In genomic region chr19:16361254-16361653, GRCh38 we compare ENCODE assay signal across 19 cellular contexts. TPM values are rescaled to one million over a fixed set of nuclear protein-coding genes. Genes with fewer than 3 reads are reported as not detected.
DNase-seq lines count a peak whose midpoint lies in the region; ATAC-seq, FAIRE-seq and TF ChIP-seq lines count a peak whose summit lies in the region.
"Had no signal": no experiment of that assay in that cellular context is flagged by ENCODE, and none has a peak within 500 bp of the region (broad histone marks: within the 10 kb centered on the region; RNA-seq: fewer than 3 reads in every experiment).

No MANE protein-coding gene starts in this region.

- no peaks in the 10 kb centered on the region for H3K27me3 ChIP-seq in tibial nerve
- no peaks in the 10 kb centered on the region for H3K27me3 ChIP-seq in PC-3 (ENCODE audit: low read length)

- H3F3A ChIP-seq in PC-3 (ENCODE audit: low read length, unreplicated experiment), result no peaks in the 10 kb centered on the region

- no peaks in the 10 kb centered on the region for H3K9me2 ChIP-seq in PC-3 (replicated peaks; ENCODE audit: low read length)

- no peak overlapping the region for H3K27ac Mint-ChIP-seq in activated naive CD8-positive, alpha-beta T cell treated with anti-CD3 and anti-CD28 coated beads, Interleukin-2, amount 10 ng/mL, durations not matched to agents 7 days and 5 days
- H3K27ac Mint-ChIP-seq in activated naive CD8-positive, alpha-beta T cell treated with anti-CD3 and anti-CD28 coated beads for 36 hours, result no peak overlapping the region
- peak overlapping the region in 5 of 6 donors; percentile 55 to 87 (median 73) for H3K27ac Mint-ChIP-seq in immature natural killer cell
- H3K27ac Mint-ChIP-seq: stimulated activated memory B cell treated with anti-CD40 and anti-IgM and Interleukin-4, amounts not matched to agents 10 μg/mL and 1 μg/mL and 100 μg/mL, for 72 hours had no signal

- H4K20me1 ChIP-seq in PC-3 (ENCODE audit: low read length), result no peaks in the 10 kb centered on the region

- no TSS peak for BruUV-seq in PC-3 (replicated peaks; lab: Mats Ljungman, UMichigan)

- H3K4me3 ChIP-seq in tibial nerve (no peak overlapping the region), PC-3 (ENCODE audit: low read length) (no peak overlapping the region)
- H3K4me3 ChIP-seq: skin epidermis had no signal

- FAIRE-seq in HTR-8/SVneo (lab: Jason Lieb, UNC), result no peak
- FAIRE-seq: colon had no signal

- intact Hi-C loops in PC-3 (cut with micrococcal nuclease), result no loop called here

- no peak overlapping the region for H3K9ac ChIP-seq in PC-3 (ENCODE audit: low read length)

- peaks cover 23% of the 10 kb centered on the region for H3K36me3 Mint-ChIP-seq in activated naive CD8-positive, alpha-beta T cell treated with anti-CD3 and anti-CD28 coated beads, Interleukin-2, amount 10 ng/mL, durations not matched to agents 7 days and 5 days
- peaks cover 10% of the 10 kb centered on the region for H3K36me3 Mint-ChIP-seq in activated naive CD8-positive, alpha-beta T cell treated with anti-CD3 and anti-CD28 coated beads for 36 hours
- H3K36me3 Mint-ChIP-seq in immature natural killer cell, result peaks cover 4 to 26% (median 18%) of the 10 kb centered on the region in 3 donors

- 55 to 62% methylated on average over 13 of the region's 13 CpGs for WGBS in tibial nerve, 2 donors

- TF ChIP-seq EP300 in tibial nerve (IDR thresholded peaks at IDR 0.05), result peak in 1 of 2 donors; percentile 63

- H3K27ac ChIP-seq in tibial nerve, result peak overlapping the region in 3 of 4 donors; percentile 47 to 81 (median 55)
- no peak overlapping the region for H3K27ac ChIP-seq in PC-3 (ENCODE audit: low read length)
- H3K27ac ChIP-seq: epithelial cell of prostate had no signal

- ATAC-seq in activated naive CD8-positive, alpha-beta T cell treated with anti-CD3 and anti-CD28 coated beads, Interleukin-2, amount 10 ng/mL, durations not matched to agents 7 days and 5 days (ENCODE audit: low read depth), result no peak
- ATAC-seq in PC-3 (no peak), GM18511 (IDR thresholded peaks at IDR 0.05; ENCODE audit: unreplicated experiment) (no peak)
- ATAC-seq: HCT116; stimulated activated memory B cell treated with anti-CD40 and anti-IgM and Interleukin-4, amounts not matched to agents 10 μg/mL and 1 μg/mL and 100 μg/mL, for 72 hours had no signal

- H2AFZ ChIP-seq in PC-3 (ENCODE audit: low read length), result no peak overlapping the region

- H3K27me3 Mint-ChIP-seq in activated naive CD8-positive, alpha-beta T cell treated with anti-CD3 and anti-CD28 coated beads, Interleukin-2, amount 10 ng/mL, durations not matched to agents 7 days and 5 days, result peaks cover 20% of the 10 kb centered on the region
- H3K27me3 Mint-ChIP-seq in activated naive CD8-positive, alpha-beta T cell treated with anti-CD3 and anti-CD28 coated beads for 36 hours, result peaks cover 19% of the 10 kb centered on the region
- H3K27me3 Mint-ChIP-seq in immature natural killer cell (ENCODE audit: low read depth in 3 of 3), result peaks cover 2 to 6% (median 3%) of the 10 kb centered on the region in 3 donors
- H3K27me3 Mint-ChIP-seq: stimulated activated memory B cell treated with anti-CD40 and anti-IgM and Interleukin-4, amounts not matched to agents 10 μg/mL and 1 μg/mL and 100 μg/mL, for 72 hours had no signal

- H3K4me1 Mint-ChIP-seq in activated naive CD8-positive, alpha-beta T cell treated with anti-CD3 and anti-CD28 coated beads, Interleukin-2, amount 10 ng/mL, durations not matched to agents 7 days and 5 days, result peaks cover 52% of the 10 kb centered on the region
- H3K4me1 Mint-ChIP-seq in activated naive CD8-positive, alpha-beta T cell treated with anti-CD3 and anti-CD28 coated beads for 36 hours, result peaks cover 70% of the 10 kb centered on the region
- H3K4me1 Mint-ChIP-seq in immature natural killer cell, result peaks cover 67 to 69% of the 10 kb centered on the region in 2 donors

- H3K9me3 ChIP-seq in tibial nerve (no peaks in the 10 kb centered on the region), PC-3 (ENCODE audit: low read length) (no peaks in the 10 kb centered on the region)

- no peaks in the 10 kb centered on the region for H3K79me2 ChIP-seq in PC-3 (ENCODE audit: low read length)

- POLR2A ChIA-PET in activated naive CD8-positive, alpha-beta T cell treated with anti-CD3 and anti-CD28 coated beads, Interleukin-2, amount 10 ng/mL, durations not matched to agents 7 days and 5 days (lab: Charles Lee), result interaction anchor here (0.8 to 19.3 kb wide), 5 partner anchors 9 to 216 kb away, joined by 4 to 532 read pairs (median 8); partner anchors contain the start of gene KLF2
- POLR2A ChIA-PET in PC-3 (lab: Charles Lee; ENCODE audit: unreplicated experiment), result no interaction called here

- no peak for TF ChIP-seq POLR2A in tibial nerve (IDR thresholded peaks at IDR 0.05)

- DNase-seq in activated naive CD8-positive, alpha-beta T cell treated with anti-CD3 and anti-CD28 coated beads, Interleukin-2, amount 10 ng/mL, durations not matched to agents 7 days and 5 days, result no peak
- no peak for DNase-seq in activated naive CD8-positive, alpha-beta T cell treated with anti-CD3 and anti-CD28 coated beads for 36 hours
- DNase-seq in NOMO-1 treated with dmso at 0.1 percent for 144 hours (lab: John Stamatoyannopoulos, UW; ENCODE audit: unreplicated experiment) (peak; percentile 33), immature natural killer cell (no peak), tibial nerve (ENCODE audit: low spot score in 2 of 2) (no peak), PC-3 (no peak), HTR-8/SVneo (ENCODE audit: insufficient read length, low spot score) (no peak)
- DNase-seq: GF-D8, mesendoderm, NCI-H1105, NCI-H2227 treated with DMSO at 0.1 percent for 48 hours, SHP77 treated with DMSO at 0.1 percent for 48 hours, T1000 had no signal

- no peak overlapping the region for H3K4me2 ChIP-seq in PC-3 (ENCODE audit: low read length)

- TF ChIP-seq CTCF in tibial nerve (IDR thresholded peaks at IDR 0.05), result no peak
- no peak for TF ChIP-seq CTCF in PC-3 (conservative IDR thresholded peaks at IDR 0.05; ENCODE audit: low read depth, low read length)

- H3K36me3 ChIP-seq in tibial nerve (peaks cover 0 to 37% (median 0%) of the 10 kb centered on the region in 3 donors), PC-3 (ENCODE audit: low read depth, low read length) (no peaks in the 10 kb centered on the region)

- H3K9me3 Mint-ChIP-seq in activated naive CD8-positive, alpha-beta T cell treated with anti-CD3 and anti-CD28 coated beads, Interleukin-2, amount 10 ng/mL, durations not matched to agents 7 days and 5 days, result no peaks in the 10 kb centered on the region
- H3K9me3 Mint-ChIP-seq in activated naive CD8-positive, alpha-beta T cell treated with anti-CD3 and anti-CD28 coated beads for 36 hours, result no peaks in the 10 kb centered on the region
- peaks cover 0 to 2% (median 0%) of the 10 kb centered on the region in 6 donors for H3K9me3 Mint-ChIP-seq in immature natural killer cell
- H3K9me3 Mint-ChIP-seq: stimulated activated memory B cell treated with anti-CD40 and anti-IgM and Interleukin-4, amounts not matched to agents 10 μg/mL and 1 μg/mL and 100 μg/mL, for 72 hours had no signal

- H3K4me1 ChIP-seq in tibial nerve (peaks cover 0 to 26% (median 10%) of the 10 kb centered on the region in 4 donors), PC-3 (ENCODE audit: insufficient read depth, low read length) (no peaks in the 10 kb centered on the region)

- CTCF ChIA-PET in PC-3 (lab: Charles Lee), result no interaction called here

- H3K4me3 Mint-ChIP-seq in activated naive CD8-positive, alpha-beta T cell treated with anti-CD3 and anti-CD28 coated beads, Interleukin-2, amount 10 ng/mL, durations not matched to agents 7 days and 5 days, result peak overlapping the region; percentile 57
- H3K4me3 Mint-ChIP-seq in activated naive CD8-positive, alpha-beta T cell treated with anti-CD3 and anti-CD28 coated beads for 36 hours, result no peak overlapping the region
- H3K4me3 Mint-ChIP-seq in immature natural killer cell, result no peak overlapping the region
- H3K4me3 Mint-ChIP-seq: stimulated activated memory B cell treated with anti-CD40 and anti-IgM and Interleukin-4, amounts not matched to agents 10 μg/mL and 1 μg/mL and 100 μg/mL, for 72 hours had no signal

RNA-seq across cellular contexts. Expression of gene KLF2, which starts 36.6 kb away (rescaled TPM):
- total RNA-seq in activated naive CD8-positive, alpha-beta T cell treated with anti-CD3 and anti-CD28 coated beads, Interleukin-2, amount 10 ng/mL, durations not matched to agents 7 days and 5 days, result 100 to 1,000 TPM; 172 to 193 TPM
- under 1 TPM; 0.18 to 0.23 TPM for total RNA-seq in activated naive CD8-positive, alpha-beta T cell treated with anti-CD3 and anti-CD28 coated beads for 36 hours
- polyA plus RNA-seq in immature natural killer cell, result 100 to 1,000 TPM in 1 of 3 donors, 10 to 100 TPM in 2; 55.0 to 102 (median 91.0) TPM
- 100 to 1,000 TPM; 115 to 236 (median 167) TPM for total RNA-seq in tibial nerve
- 4.8 and 6.6 TPM in 2 replicates for total RNA-seq in PC-3 (2014; rRNA removed)

Comparison
In these comparisons a context has a peak if more than half of its experiments do, and no peak if none do; other contexts are left out.
1. RNA of gene KLF2, which starts 36.6 kb away (total RNA-seq): 172 to 193 TPM in activated naive CD8-positive, alpha-beta T cell treated with anti-CD3 and anti-CD28 coated beads, Interleukin-2, amount 10 ng/mL, durations not matched to agents 7 days and 5 days and 115 to 236 TPM in tibial nerve; 4.8 to 6.6 TPM in PC-3 and 0.18 to 0.23 TPM in activated naive CD8-positive, alpha-beta T cell treated with anti-CD3 and anti-CD28 coated beads for 36 hours; every median in the first group is over 10 times any median in the second.
2. H3K27ac Mint-ChIP-seq: peak in immature natural killer cell (5 of 6); none in activated naive CD8-positive, alpha-beta T cell treated with anti-CD3 and anti-CD28 coated beads, Interleukin-2, amount 10 ng/mL, durations not matched to agents 7 days and 5 days (single experiment) and activated naive CD8-positive, alpha-beta T cell treated with anti-CD3 and anti-CD28 coated beads for 36 hours (single experiment).